In genomic region chr17:60354223-60354622, GRCh38 we compare ENCODE assay signal across 14 cellular contexts. TPM values are rescaled to one million over a fixed set of nuclear protein-coding genes. Genes with fewer than 3 reads are reported as not detected.
DNase-seq lines count a peak whose midpoint lies in the region; ATAC-seq and TF ChIP-seq lines count a peak whose summit lies in the region.
"Had no signal": no experiment of that assay in that cellular context is flagged by ENCODE, and none has a peak within 500 bp of the region (broad histone marks: within the 10 kb centered on the region; RNA-seq: fewer than 3 reads in every experiment).

No MANE protein-coding gene starts in this region.

- no peaks in the 10 kb centered on the region for H3K27me3 ChIP-seq in cardiac muscle cell
- no peaks in the 10 kb centered on the region for H3K27me3 ChIP-seq in vagina
- H3K27me3 ChIP-seq: BLaER1, foreskin keratinocyte had no signal

- intact Hi-C loops in left ventricle myocardium superior (cut with micrococcal nuclease) = no loop called here
- intact Hi-C loops in vagina (cut with DNase I) = no loop called here

- no peak for TF ChIP-seq POLR2A in vagina (IDR thresholded peaks at IDR 0.05)

- ATAC-seq in left ventricle myocardium superior (no peak), GM18511 (IDR thresholded peaks at IDR 0.05; ENCODE audit: unreplicated experiment) (no peak)
- ATAC-seq: foreskin keratinocyte, HCT116 had no signal

- H3K4me3 ChIP-seq in cardiac muscle cell (no peak overlapping the region), SK-N-MC (no peak overlapping the region), vagina (no peak overlapping the region)
- H3K4me3 ChIP-seq: BLaER1 had no signal

- no peak for TF ChIP-seq CTCF in cardiac muscle cell (IDR thresholded peaks at IDR 0.05; ENCODE audit: low read depth, low read length)
- no peak for TF ChIP-seq CTCF in vagina (IDR thresholded peaks at IDR 0.05)

- H3K4me1 ChIP-seq in cardiac muscle cell (ENCODE audit: low read depth) (peaks cover 10% of the 10 kb centered on the region), vagina (peaks cover 36% of the 10 kb centered on the region)
- H3K4me1 ChIP-seq: BLaER1 had no signal

- H3K9me3 ChIP-seq in cardiac muscle cell (ENCODE audit: low read depth) = no peaks in the 10 kb centered on the region
- H3K9me3 ChIP-seq in SK-N-MC (ENCODE audit: low read depth, low read length) = no peaks in the 10 kb centered on the region
- no peaks in the 10 kb centered on the region for H3K9me3 ChIP-seq in vagina
- H3K9me3 ChIP-seq: BLaER1 had no signal

- DNase-seq in cardiac muscle cell (ENCODE audit: low read depth in 1 of 2, low spot score in 1 of 2) = peak in 1 of 2 donors; percentile 91
- no peak for DNase-seq in left ventricle myocardium superior
- DNase-seq in SK-N-MC (ENCODE audit: low read depth, low spot score) = peak; percentile 47
- peak; percentile 95 for DNase-seq in fibroblast of peridontal ligament (ENCODE audit: extremely low read depth)
- DNase-seq in vagina (ENCODE audit: extremely low spot score in 2 of 2) = no peak
- no peak for DNase-seq in cortex of kidney (lab: John Stamatoyannopoulos, UW)
- DNase-seq in DMS153 (lab: John Stamatoyannopoulos, UW) = no peak
- DNase-seq: aorta; stimulated activated CD4-positive, alpha-beta T cell treated with anti-CD3 and anti-CD28 coated beads, Interleukin-4, amount 100 ng/mL, for 4 hours; SW 1271 had no signal

- H3K27ac ChIP-seq in cardiac muscle cell = peak overlapping the region; percentile 12
- H3K27ac ChIP-seq in SK-N-MC = no peak overlapping the region
- H3K27ac ChIP-seq in vagina = peak overlapping the region; percentile 34
- H3K27ac ChIP-seq: BLaER1, foreskin keratinocyte had no signal

- no peak overlapping the region for H3K9ac ChIP-seq in SK-N-MC (ENCODE audit: insufficient read length)
- H3K9ac ChIP-seq: BLaER1 had no signal

- H3K36me3 ChIP-seq in cardiac muscle cell (no peaks in the 10 kb centered on the region), SK-N-MC (ENCODE audit: insufficient read depth, low read length) (no peaks in the 10 kb centered on the region), vagina (no peaks in the 10 kb centered on the region)
- H3K36me3 ChIP-seq: BLaER1 had no signal

RNA-seq across cellular contexts. Expression of gene USP32, which starts 37.7 kb away (rescaled TPM):
- total RNA-seq in cardiac muscle cell (25.0 and 32.2 TPM in 2 replicates), left ventricle myocardium superior (26.2 TPM), vagina (63.6 TPM)
- polyA plus RNA-seq in cardiac muscle cell = 19.7 and 32.7 TPM in 2 replicates

Comparison
In these comparisons a context has a peak if more than half of its experiments do, and no peak if none do; other contexts are left out.
1. DNase-seq: peak in SK-N-MC (single experiment) and fibroblast of peridontal ligament (single experiment); none in left ventricle myocardium superior (single experiment), vagina (0 of 2), cortex of kidney (single experiment) and DMS153 (single experiment).